In genomic region chr10:93758510-93758885, GRCh38 we compare ENCODE assay signal across 2 cellular contexts.
TF ChIP-seq lines count a peak whose summit lies in the region.

No MANE protein-coding gene starts in this region.

TF ChIP-seq in SK-N-SH, 30 proteins besides CTCF, POLR2A, EP300 and RAD21 (continued from another document):
- TF ChIP-seq PBX3 (IDR thresholded peaks at IDR 0.05), result no peak
- TF ChIP-seq SMC3 (IDR thresholded peaks at IDR 0.05; ENCODE audit: low read depth, low read length), result no peak
- no peak for TF ChIP-seq NFIC (IDR thresholded peaks at IDR 0.05; ENCODE audit: borderline replicate concordance)
- no peak for TF ChIP-seq USF2 (IDR thresholded peaks at IDR 0.05; ENCODE audit: borderline replicate concordance, low read depth, low read length)
- no peak for TF ChIP-seq REST (IDR thresholded peaks at IDR 0.05; ENCODE audit: low read depth, low read length)

TF ChIP-seq in SK-N-SH treated with all-trans-retinoic acid at 6 μM for 48 hours, 23 proteins besides CTCF, POLR2A, EP300 and RAD21 (continued from another document):
- TF ChIP-seq ZNF8 (CRISPR knock-in tag; IDR thresholded peaks at IDR 0.05) (no peak), CSDC2 (CRISPR knock-in tag; IDR thresholded peaks at IDR 0.05) (no peak), ZNF70 (CRISPR knock-in tag; IDR thresholded peaks at IDR 0.05) (no peak), PATZ1 (CRISPR knock-in tag; IDR thresholded peaks at IDR 0.05; ENCODE audit: borderline replicate concordance) (no peak), TCF4 (CRISPR knock-in tag; IDR thresholded peaks at IDR 0.05; ENCODE audit: borderline replicate concordance) (no peak), ESRRG (CRISPR knock-in tag; IDR thresholded peaks at IDR 0.05) (no peak), ARNTL (CRISPR knock-in tag; IDR thresholded peaks at IDR 0.05; ENCODE audit: borderline replicate concordance, low read depth) (no peak), CREB5 (CRISPR knock-in tag; IDR thresholded peaks at IDR 0.05; ENCODE audit: low read depth) (no peak)
